In genomic region chr9:93859431-93860215, GRCh38 we compare ENCODE assay signal across 23 cellular contexts.
DNase-seq lines count a peak whose midpoint lies in the region; ATAC-seq and TF ChIP-seq lines count a peak whose summit lies in the region.
"Had no signal": no experiment of that assay in that cellular context is flagged by ENCODE, and none has a peak within 500 bp of the region (broad histone marks: within the 10 kb centered on the region; RNA-seq: fewer than 3 reads in every experiment).

No MANE protein-coding gene starts in this region.

- no peak for ATAC-seq in stimulated activated memory B cell treated with anti-CD40 and anti-IgM and Interleukin-4, amounts not matched to agents 10 μg/mL and 1 μg/mL and 100 μg/mL, for 72 hours
- ATAC-seq: gastroesophageal sphincter; mucosa of descending colon; Right ventricle myocardium inferior; stimulated activated effector memory CD8-positive, alpha-beta T cell treated with anti-CD3 and anti-CD28 coated beads, Interleukin-12 subunit alpha, Interleukin-12 subunit beta, amount 100 ng/mL, for 72 hours had no signal

- no peaks in the 10 kb centered on the region for H3K9me3 Mint-ChIP-seq in endodermal cell
- peaks cover 15% of the 10 kb centered on the region for H3K9me3 Mint-ChIP-seq in stimulated activated memory B cell treated with anti-CD40 and anti-IgM and Interleukin-4, amounts not matched to agents 10 μg/mL and 1 μg/mL and 100 μg/mL, for 72 hours
- H3K9me3 Mint-ChIP-seq: activated naive CD4-positive, alpha-beta T cell treated with anti-CD3 and anti-CD28 coated beads for 36 hours; stimulated activated effector memory CD8-positive, alpha-beta T cell treated with anti-CD3 and anti-CD28 coated beads, Interleukin-12 subunit alpha, Interleukin-12 subunit beta, amount 100 ng/mL, for 72 hours had no signal

- H3K9ac ChIP-seq in endodermal cell (ENCODE audit: extremely low read depth, low read length, poor library complexity, severe bottlenecking), result no peak overlapping the region
- H3K9ac ChIP-seq: GM23248 had no signal

- H3K27ac ChIP-seq in endodermal cell (ENCODE audit: low read depth, low read length), result no peak overlapping the region
- H3K27ac ChIP-seq: coronary artery, gastroesophageal sphincter, GM23248, lower lobe of right lung, prostate gland had no signal

- H3K9me3 ChIP-seq in endodermal cell (ENCODE audit: control insufficient read depth, low read length), result no peaks in the 10 kb centered on the region
- H3K9me3 ChIP-seq: gastroesophageal sphincter, lower lobe of right lung, mucosa of descending colon, prostate gland had no signal

- no peak overlapping the region for H3K4me3 ChIP-seq in GM06990 (replicated peaks; ENCODE audit: low read depth, low read length)
- H3K4me3 ChIP-seq in endodermal cell (ENCODE audit: low read length), result no peak overlapping the region
- H3K4me3 ChIP-seq: coronary artery, gastroesophageal sphincter, GM23248, lower lobe of right lung, mucosa of descending colon, prostate gland had no signal

- H3K36me3 ChIP-seq in GM06990 (ENCODE audit: control insufficient read depth, insufficient read depth, low read length) (no peaks in the 10 kb centered on the region), endodermal cell (ENCODE audit: control insufficient read depth, insufficient read depth, low read length) (no peaks in the 10 kb centered on the region)
- H3K36me3 ChIP-seq: gastroesophageal sphincter, lower lobe of right lung, prostate gland had no signal

- no peak overlapping the region for H3K4me3 Mint-ChIP-seq in endodermal cell
- no peak overlapping the region for H3K4me3 Mint-ChIP-seq in stimulated activated memory B cell treated with anti-CD40 and anti-IgM and Interleukin-4, amounts not matched to agents 10 μg/mL and 1 μg/mL and 100 μg/mL, for 72 hours
- H3K4me3 Mint-ChIP-seq: activated naive CD4-positive, alpha-beta T cell treated with anti-CD3 and anti-CD28 coated beads for 36 hours; CD8-positive, alpha-beta memory T cell; stimulated activated effector memory CD8-positive, alpha-beta T cell treated with anti-CD3 and anti-CD28 coated beads, Interleukin-12 subunit alpha, Interleukin-12 subunit beta, amount 100 ng/mL, for 72 hours had no signal

- peaks cover 6% of the 10 kb centered on the region for H3K27me3 Mint-ChIP-seq in endodermal cell (ENCODE audit: insufficient read depth)
- peaks cover 73% of the 10 kb centered on the region for H3K27me3 Mint-ChIP-seq in stimulated activated memory B cell treated with anti-CD40 and anti-IgM and Interleukin-4, amounts not matched to agents 10 μg/mL and 1 μg/mL and 100 μg/mL, for 72 hours

- H3K36me3 Mint-ChIP-seq in endodermal cell (ENCODE audit: low read depth), result no peaks in the 10 kb centered on the region
- no peaks in the 10 kb centered on the region for H3K36me3 Mint-ChIP-seq in stimulated activated memory B cell treated with anti-CD40 and anti-IgM and Interleukin-4, amounts not matched to agents 10 μg/mL and 1 μg/mL and 100 μg/mL, for 72 hours
- H3K36me3 Mint-ChIP-seq: CD8-positive, alpha-beta memory T cell; stimulated activated effector memory CD8-positive, alpha-beta T cell treated with anti-CD3 and anti-CD28 coated beads, Interleukin-12 subunit alpha, Interleukin-12 subunit beta, amount 100 ng/mL, for 72 hours had no signal

- no peaks in the 10 kb centered on the region for H3K4me1 Mint-ChIP-seq in endodermal cell
- H3K4me1 Mint-ChIP-seq in stimulated activated memory B cell treated with anti-CD40 and anti-IgM and Interleukin-4, amounts not matched to agents 10 μg/mL and 1 μg/mL and 100 μg/mL, for 72 hours, result no peaks in the 10 kb centered on the region
- H3K4me1 Mint-ChIP-seq: CD8-positive, alpha-beta memory T cell had no signal

- 88 to 90% methylated on average over 5 to 10 of the region's 10 CpGs for WGBS in endodermal cell (ENCODE audit: insufficient coverage in 1 of 2, insufficient read length in 1 of 2), 2 experiments

- no peaks in the 10 kb centered on the region for H3K4me1 ChIP-seq in endodermal cell (ENCODE audit: control insufficient read depth, insufficient read depth, low read length)
- H3K4me1 ChIP-seq: lower lobe of right lung, prostate gland had no signal

- TF ChIP-seq CTCF in GM06990 (IDR thresholded peaks at IDR 0.05; ENCODE audit: insufficient read depth, low read length, poor library complexity, severe bottlenecking) (peak; percentile 24), endodermal cell (conservative IDR thresholded peaks at IDR 0.05) (peak; percentile 68)

- peak; percentile 20 for DNase-seq in D341Med (ENCODE audit: low spot score)
- DNase-seq in GM06990 (ENCODE audit: extremely low read depth, insufficient read length), result no peak
- DNase-seq in NCI-H69 (lab: John Stamatoyannopoulos, UW), result peak; percentile 16
- peak; percentile 63 for DNase-seq in endodermal cell
- DNase-seq in activated effector memory CD4-positive, alpha-beta T cell treated with anti-CD3 and anti-CD28 coated beads, Interleukin-2, amount 50 U/mL, for 16 hours, result no peak
- DNase-seq in NCI-H446 (lab: John Stamatoyannopoulos, UW), result no peak
- DNase-seq: activated naive CD4-positive, alpha-beta T cell treated with anti-CD3 and anti-CD28 coated beads for 36 hours; activated T-cell treated with anti-CD3 and anti-CD28 coated beads, Interleukin-2, amount 50 U/mL, for 48 hours; AML-193; amniotic stem cell; CD8-positive, alpha-beta memory T cell; GM23248; mucosa of descending colon; NCI-H1092 treated with DMSO at 0.1 percent for 48 hours; NCI-H2081; NCI-H446 treated with DMSO at 0.1 percent for 48 hours had no signal

- H3K27ac Mint-ChIP-seq in endodermal cell, result no peak overlapping the region
- H3K27ac Mint-ChIP-seq in stimulated activated memory B cell treated with anti-CD40 and anti-IgM and Interleukin-4, amounts not matched to agents 10 μg/mL and 1 μg/mL and 100 μg/mL, for 72 hours, result no peak overlapping the region
- H3K27ac Mint-ChIP-seq: activated naive CD4-positive, alpha-beta T cell treated with anti-CD3 and anti-CD28 coated beads for 36 hours; stimulated activated effector memory CD8-positive, alpha-beta T cell treated with anti-CD3 and anti-CD28 coated beads, Interleukin-12 subunit alpha, Interleukin-12 subunit beta, amount 100 ng/mL, for 72 hours had no signal

- H3K27me3 ChIP-seq in GM06990 (replicated peaks; ENCODE audit: control insufficient read depth, insufficient read depth, low read length), result no peaks in the 10 kb centered on the region; the same call in 1 of the 2 replicates
- H3K27me3 ChIP-seq in endodermal cell (ENCODE audit: control insufficient read depth, insufficient read depth, low read length, poor library complexity, severe bottlenecking), result no peaks in the 10 kb centered on the region

Comparison
In these comparisons a context has a peak if more than half of its experiments do, and no peak if none do; other contexts are left out.
1. DNase-seq: peak in D341Med (single experiment), NCI-H69 (single experiment) and endodermal cell (single experiment); none in GM06990 (single experiment), activated effector memory CD4-positive, alpha-beta T cell treated with anti-CD3 and anti-CD28 coated beads, Interleukin-2, amount 50 U/mL, for 16 hours (single experiment) and NCI-H446 (0 of 2).